13 cellular contexts compared by ENCODE assay signal in genomic region chr2:230783101-230783500, GRCh38.
"Had no signal": no experiment of that assay in that cellular context is flagged by ENCODE, and none has a peak within 500 bp of the region (broad histone marks: within the 10 kb centered on the region; RNA-seq: fewer than 3 reads in every experiment).

No MANE protein-coding gene starts in this region.

- H3K4me3 ChIP-seq: mucosa of descending colon, smooth muscle cell, upper lobe of right lung had no signal

- FAIRE-seq: astrocyte, colon had no signal

- H3K36me3 ChIP-seq: upper lobe of right lung had no signal

- H3K27me3 Mint-ChIP-seq: activated naive CD8-positive, alpha-beta T cell treated with anti-CD3 and anti-CD28 coated beads, Interleukin-2, amount 50 U/mL, for 24 hours; naive thymus-derived CD8-positive, alpha-beta T cell; stimulated activated naive B cell treated with anti-CD40 and anti-IgM and Interleukin-4, amounts not matched to agents 10 μg/mL and 1 μg/mL and 100 μg/mL, for 72 hours; T-cell had no signal

- ATAC-seq: activated naive CD8-positive, alpha-beta T cell treated with anti-CD3 and anti-CD28 coated beads, Interleukin-2, amount 50 U/mL, for 24 hours; left cardiac atrium; naive thymus-derived CD8-positive, alpha-beta T cell; right cardiac atrium; stimulated activated naive B cell treated with anti-CD40 and anti-IgM and Interleukin-4, amounts not matched to agents 10 μg/mL and 1 μg/mL and 100 μg/mL, for 72 hours; T-cell; upper lobe of right lung had no signal

- H3K27ac Mint-ChIP-seq: activated naive CD8-positive, alpha-beta T cell treated with anti-CD3 and anti-CD28 coated beads, Interleukin-2, amount 50 U/mL, for 24 hours; stimulated activated naive B cell treated with anti-CD40 and anti-IgM and Interleukin-4, amounts not matched to agents 10 μg/mL and 1 μg/mL and 100 μg/mL, for 72 hours had no signal

- H3K9me3 ChIP-seq: upper lobe of right lung had no signal

- H3K27ac ChIP-seq: upper lobe of right lung, VCaP had no signal

- H3K4me3 Mint-ChIP-seq: activated naive CD8-positive, alpha-beta T cell treated with anti-CD3 and anti-CD28 coated beads, Interleukin-2, amount 50 U/mL, for 24 hours; stimulated activated naive B cell treated with anti-CD40 and anti-IgM and Interleukin-4, amounts not matched to agents 10 μg/mL and 1 μg/mL and 100 μg/mL, for 72 hours; T-cell had no signal

- DNase-seq: activated naive CD8-positive, alpha-beta T cell treated with anti-CD3 and anti-CD28 coated beads, Interleukin-2, amount 50 U/mL, for 24 hours; activated T-cell treated with anti-CD3 and anti-CD28 coated beads, Interleukin-2, amount 50 U/mL, for 1 hour; left cardiac atrium; mucosa of descending colon; naive thymus-derived CD8-positive, alpha-beta T cell; right cardiac atrium; stimulated activated naive B cell treated with anti-CD40 and anti-IgM and Interleukin-4, amounts not matched to agents 10 μg/mL and 1 μg/mL and 100 μg/mL, for 72 hours; T-cell; upper lobe of right lung had no signal

- H3K27me3 ChIP-seq: upper lobe of right lung had no signal
